In genomic region chr10:122575776-122576175, GRCh38 we compare ENCODE assay signal across 1 cellular context.
TF ChIP-seq lines count a peak whose summit lies in the region.

No MANE protein-coding gene starts in this region.

TF ChIP-seq in HepG2, 621 proteins besides CTCF, POLR2A, EP300 and RAD21 (continued from another document):
- no peak for TF ChIP-seq YY1 (IDR thresholded peaks at IDR 0.05; ENCODE audit: insufficient read depth, insufficient replicate concordance, low read depth, low read length)
- TF ChIP-seq RAD51 (IDR thresholded peaks at IDR 0.05; ENCODE audit: borderline replicate concordance): peak; percentile 72
